ENCODE assay signal across 17 cellular contexts in genomic region chr3:122628567-122628966, GRCh38. TPM values are rescaled to one million over a fixed set of nuclear protein-coding genes. Genes with fewer than 3 reads are reported as not detected.
DNase-seq lines count a peak whose midpoint lies in the region; ATAC-seq, FAIRE-seq and TF ChIP-seq lines count a peak whose summit lies in the region.
"Had no signal": no experiment of that assay in that cellular context is flagged by ENCODE, and none has a peak within 500 bp of the region (broad histone marks: within the 10 kb centered on the region; RNA-seq: fewer than 3 reads in every experiment).

No MANE protein-coding gene starts in this region.

- CTCF ChIA-PET in K562 (lab: Yijun Ruan, JAX; ENCODE audit: low intra/inter-chr PET ratio) = no interaction called here

- no peak overlapping the region for H3K14ac ChIP-seq in trophoblast cell (ENCODE audit: low read length)

- DNase-seq in H54 (ENCODE audit: insufficient read length, low spot score) (no peak), NCI-H2107 (lab: John Stamatoyannopoulos, UW) (peak; percentile 7), K562 (ENCODE audit: extremely low read depth in 1 of 4, low spot score in 3 of 4) (no peak), trophoblast cell (peak; percentile 72 to 82), epidermal melanocyte (ENCODE audit: insufficient read length, low spot score) (no peak), esophagus squamous epithelium (lab: John Stamatoyannopoulos, UW) (no peak)
- DNase-seq: BE2C; GF-D8; hypothalamus; mesendoderm; NCI-H1930; SHP77; stimulated activated CD4-positive, alpha-beta T cell treated with anti-CD3 and anti-CD28 coated beads, Interleukin-4, amount 100 ng/mL, for 4 hours had no signal

- WGBS in K562 (ENCODE audit: insufficient coverage, low coverage, missing lambda C conversion rate) = 2% methylated on average over 3 of the region's 3 CpGs
- WGBS in trophoblast cell (ENCODE audit: extremely low coverage, insufficient coverage, insufficient read length) = no CpG with 5 or more reads among the region's 3 CpGs
- 24 to 42% methylated on average over 3 of the region's 3 CpGs for WGBS in esophagus squamous epithelium, 2 donors

- H3K79me2 ChIP-seq in K562 (ENCODE audit: control insufficient read depth, insufficient read depth, low read length) = no peaks in the 10 kb centered on the region
- no peaks in the 10 kb centered on the region for H3K79me2 ChIP-seq in trophoblast cell (ENCODE audit: control insufficient read depth, insufficient read depth, low read length, poor library complexity)

- in situ Hi-C loops in K562 (cut with MboI) = no loop called here

- no peak for TF ChIP-seq RAD21 in K562 (CRISPR knock-in tag; conservative IDR thresholded peaks at IDR 0.05 in 1 of 2, IDR thresholded peaks at IDR 0.05 in 1 of 2)

- H4K91ac ChIP-seq in trophoblast cell (ENCODE audit: low read depth, low read length) = no peak overlapping the region

- H2AFZ ChIP-seq in K562 (ENCODE audit: low read depth, low read length) (no peak overlapping the region), trophoblast cell (ENCODE audit: insufficient read depth, low read length, poor library complexity) (no peak overlapping the region)

- no peak for TF ChIP-seq EP300 in K562 (IDR thresholded peaks at IDR 0.05; ENCODE audit: low read length)

- TF ChIP-seq CTCF in K562 (IDR thresholded peaks at IDR 0.05 in 2 of 3, conservative IDR thresholded peaks at IDR 0.05 in 1 of 3; ENCODE audit: insufficient read depth in 2 of 3, low read depth in 1 of 3, low read length in 3 of 3) (no peak), esophagus squamous epithelium (IDR thresholded peaks at IDR 0.05) (no peak)

- H4K8ac ChIP-seq in trophoblast cell (ENCODE audit: low read depth, low read length) = no peak overlapping the region

- POLR2A ChIA-PET in K562 (lab: Yijun Ruan, JAX) = interaction anchor here (0.6 to 1.9 kb wide), 2 partner anchors 12 to 30 kb away, joined by 3 to 4 read pairs; no protein-coding TSS in a partner anchor

- H3K4me1 ChIP-seq in K562 (replicated peaks in 1 of 2; ENCODE audit: control insufficient read depth in 2 of 2, insufficient read depth in 2 of 2, low read length in 2 of 2) (no peaks in the 10 kb centered on the region), trophoblast cell (ENCODE audit: control insufficient read depth in 1 of 2, insufficient read depth in 2 of 2, low read length in 2 of 2) (peaks cover 3 to 4% of the 10 kb centered on the region in 2 experiments), esophagus squamous epithelium (no peaks in the 10 kb centered on the region)

- no peak overlapping the region for H3K27ac ChIP-seq in K562 (ENCODE audit: extremely low read depth, low read depth, low read length)
- H3K27ac ChIP-seq in trophoblast cell (ENCODE audit: low read depth, low read length) = no peak overlapping the region
- no peak overlapping the region for H3K27ac ChIP-seq in esophagus squamous epithelium

- ATAC-seq in K562 = no peak
- no peak for ATAC-seq in GM18511 (IDR thresholded peaks at IDR 0.05; ENCODE audit: unreplicated experiment)
- ATAC-seq: natural killer cell treated with Interleukin-12 subunit alpha and Interleukin-12 subunit beta and Interleukin-15 and Interleukin-18, amount 100 ng/mL, for 72 hours had no signal

- H3K4me2 ChIP-seq in K562 (ENCODE audit: insufficient read depth, low read length) = no peak overlapping the region
- no peak overlapping the region for H3K4me2 ChIP-seq in trophoblast cell (ENCODE audit: low read length)

- no peak overlapping the region for H2AK5ac ChIP-seq in trophoblast cell (ENCODE audit: low read length)

- TF ChIP-seq POLR2A in H54 (IDR thresholded peaks at IDR 0.05; ENCODE audit: low read depth, low read length) (no peak), K562 (conservative IDR thresholded peaks at IDR 0.05) (no peak), esophagus squamous epithelium (IDR thresholded peaks at IDR 0.05) (no peak)

- H3K79me1 ChIP-seq in trophoblast cell (ENCODE audit: low read length) = no peaks in the 10 kb centered on the region

- H4K20me1 ChIP-seq in K562 (replicated peaks; ENCODE audit: control insufficient read depth, insufficient read depth, low read length) = no peaks in the 10 kb centered on the region

- H3K9me3 ChIP-seq in K562 (replicated peaks; ENCODE audit: control insufficient read depth, insufficient read depth, low read depth, low read length) (no peaks in the 10 kb centered on the region), trophoblast cell (ENCODE audit: insufficient read depth, low read depth, low read length) (no peaks in the 10 kb centered on the region), esophagus squamous epithelium (no peaks in the 10 kb centered on the region)
- H3K9me3 ChIP-seq: BE2C had no signal

- H3K9me1 ChIP-seq in K562 (ENCODE audit: control insufficient read depth, insufficient read depth, low read length) = no peaks in the 10 kb centered on the region

- H3K9ac ChIP-seq in K562 (ENCODE audit: insufficient read depth in 1 of 2, low read depth in 2 of 2, low read length in 2 of 2) (no peak overlapping the region), trophoblast cell (ENCODE audit: low read length) (no peak overlapping the region)

- H4K12ac ChIP-seq in trophoblast cell (ENCODE audit: low read depth, low read length) = no peak overlapping the region

- no peak overlapping the region for H3K4ac ChIP-seq in trophoblast cell (ENCODE audit: low read depth, low read length)

- H3K27me3 ChIP-seq in K562 (ENCODE audit: control insufficient read depth in 2 of 2, insufficient read depth in 2 of 2, low read length in 2 of 2) = peaks cover 8 to 13% of the 10 kb centered on the region in 2 experiments; a peak in 4 of 5 replicates
- H3K27me3 ChIP-seq in trophoblast cell (ENCODE audit: insufficient read depth, low read length) = no peaks in the 10 kb centered on the region
- no peaks in the 10 kb centered on the region for H3K27me3 ChIP-seq in esophagus squamous epithelium

- no peak overlapping the region for H3K23ac ChIP-seq in trophoblast cell (ENCODE audit: low read length)

- H3K18ac ChIP-seq in trophoblast cell (ENCODE audit: low read length) = no peak overlapping the region

- no peak overlapping the region for H2BK12ac ChIP-seq in trophoblast cell (ENCODE audit: low read length)

- BruUV-seq in K562 (replicated peaks; lab: Mats Ljungman, UMichigan) = no TSS peak

- intact Hi-C loops in K562 (cut with micrococcal nuclease) (no loop called here), esophagus squamous epithelium (cut with DNase I) (no loop called here)

- H3K36me3 ChIP-seq in K562 (ENCODE audit: control insufficient read depth, insufficient read depth, low read length) (no peaks in the 10 kb centered on the region), trophoblast cell (ENCODE audit: control insufficient read depth in 1 of 2, insufficient read depth in 2 of 2, low read length in 2 of 2) (no peaks in the 10 kb centered on the region), esophagus squamous epithelium (no peaks in the 10 kb centered on the region)
- H3K36me3 ChIP-seq: BE2C had no signal

- H2BK120ac ChIP-seq in trophoblast cell (ENCODE audit: insufficient read depth, low read length, poor library complexity) = no peak overlapping the region

- FAIRE-seq in H54 (lab: Jason Lieb, UNC) (peak; percentile 41), K562 (lab: Jason Lieb, UNC) (no peak)

- no peak overlapping the region for H2BK5ac ChIP-seq in trophoblast cell (ENCODE audit: low read depth, low read length, poor library complexity)

- no peak overlapping the region for H3K4me3 ChIP-seq in K562
- no peak overlapping the region for H3K4me3 ChIP-seq in trophoblast cell (ENCODE audit: low read depth, low read length)
- H3K4me3 ChIP-seq in esophagus squamous epithelium = no peak overlapping the region

RNA-seq across cellular contexts. Expression of gene PARP15, which starts 51.1 kb away (rescaled TPM):
- total RNA-seq in K562 (2011; cell fraction: chromatin; rRNA removed; ENCODE audit: low replicate concordance) = 0.51 and 2.6 TPM in 2 replicates
- total RNA-seq in K562 (2011; cell fraction: nucleolus; rRNA removed) = 0.50 and 1.3 TPM in 2 replicates
- 0.99 and 1.8 TPM in 2 replicates for total RNA-seq in K562 (2011; cell fraction: nucleoplasm; rRNA removed)
- total RNA-seq in K562 (2014; rRNA removed) (0.05 and 0.08 TPM in 2 replicates), K562 (2014; rRNA removed; fragmentation: Illumina TruSeq; extraction: Trizol) (0.11 and 0.45 TPM in 2 replicates), K562 (2015; rRNA removed; fragmentation: Illumina TruSeq; extraction: Trizol) (0.19 and 0.40 TPM in 2 replicates), K562 (2021) (0.38 and 0.45 TPM in 2 replicates), esophagus squamous epithelium (1 to 10 TPM in 1 of 4 donors, under 1 TPM in 3; 0.08 to 2.3 (median 0.42) TPM)
- polyA plus RNA-seq in K562 (2011; rRNA removed) (0.22 TPM in 1 of 2 replicates, not detected in the other), K562 (2014; fragmentation: Illumina TruSeq; extraction: Trizol) (0.18 and 0.29 TPM in 2 replicates), K562 (2014; fragmentation: Nextera tagmentation; extraction: Ambion mirVana) (under 1 TPM; 0.08 to 0.10 TPM), K562 (2014; rRNA removed) (0.13 and 0.61 TPM in 2 replicates)
- 0.12 TPM in 1 of 2 replicates, not detected in the other for polyA plus RNA-seq in K562 (2011; cell fraction: cytosol; rRNA removed)
- 0.03 and 0.44 TPM in 2 replicates for polyA plus RNA-seq in K562 (2011; cell fraction: nucleus; rRNA removed)
- 0.30 and 0.42 TPM in 2 replicates for polyA plus RNA-seq in K562 (2012)
- polyA minus RNA-seq in K562 (2011; rRNA and poly(A)+ RNA removed) = 0.12 and 0.14 TPM in 2 replicates
- not detected in 2 replicates for polyA minus RNA-seq in K562 (2011; cell fraction: cytosol; rRNA and poly(A)+ RNA removed)
- 0.13 TPM in 1 of 2 replicates, not detected in the other for polyA minus RNA-seq in K562 (2011; cell fraction: nucleus; rRNA and poly(A)+ RNA removed)
- 0.01 TPM in 1 of 2 replicates, not detected in the other for polyA plus RNA-seq in trophoblast cell (2013)
- total RNA-seq: kidney epithelial cell, NCI-H460 had no signal

RNA-seq across cellular contexts. Expression of gene PARP14, which starts 52.1 kb away (rescaled TPM):
- 16.6 and 61.9 TPM in 2 replicates for total RNA-seq in K562 (2011; cell fraction: chromatin; rRNA removed; ENCODE audit: low replicate concordance)
- 10.3 and 15.1 TPM in 2 replicates for total RNA-seq in K562 (2011; cell fraction: nucleolus; rRNA removed)
- total RNA-seq in K562 (2011; cell fraction: nucleoplasm; rRNA removed) = 25.6 and 31.8 TPM in 2 replicates
- total RNA-seq in K562 (2014; rRNA removed) (9.0 and 9.5 TPM in 2 replicates), K562 (2014; rRNA removed; fragmentation: Illumina TruSeq; extraction: Trizol) (13.1 and 13.7 TPM in 2 replicates), K562 (2015; rRNA removed; fragmentation: Illumina TruSeq; extraction: Trizol) (11.8 and 14.4 TPM in 2 replicates), K562 (2021) (9.7 and 11.9 TPM in 2 replicates), esophagus squamous epithelium (10 to 100 TPM in 3 of 4 donors, 1 to 10 TPM in 1; 9.5 to 34.1 (median 22.9) TPM)
- polyA plus RNA-seq in K562 (2011; rRNA removed) (6.7 and 12.8 TPM in 2 replicates), K562 (2014; fragmentation: Illumina TruSeq; extraction: Trizol) (6.9 and 8.6 TPM in 2 replicates), K562 (2014; fragmentation: Nextera tagmentation; extraction: Ambion mirVana) (1 to 10 TPM; 3.1 to 6.2 TPM), K562 (2014; rRNA removed) (7.7 and 9.2 TPM in 2 replicates)
- 4.5 and 4.6 TPM in 2 replicates for polyA plus RNA-seq in K562 (2011; cell fraction: cytosol; rRNA removed)
- 8.2 and 12.9 TPM in 2 replicates for polyA plus RNA-seq in K562 (2011; cell fraction: nucleus; rRNA removed)
- 5.1 and 7.4 TPM in 2 replicates for polyA plus RNA-seq in K562 (2012)
- polyA minus RNA-seq in K562 (2011; rRNA and poly(A)+ RNA removed) = 16.7 and 27.7 TPM in 2 replicates
- 6.1 and 9.5 TPM in 2 replicates for polyA minus RNA-seq in K562 (2011; cell fraction: cytosol; rRNA and poly(A)+ RNA removed)
- 16.8 and 18.7 TPM in 2 replicates for polyA minus RNA-seq in K562 (2011; cell fraction: nucleus; rRNA and poly(A)+ RNA removed)
- 3.0 and 3.7 TPM in 2 replicates for polyA plus RNA-seq in trophoblast cell (2013)

Comparison
In these comparisons a context has a peak if more than half of its experiments do, and no peak if none do; other contexts are left out.
1. DNase-seq: peak in NCI-H2107 (single experiment) and trophoblast cell (2 of 2); none in H54 (single experiment), K562 (0 of 4), epidermal melanocyte (single experiment) and esophagus squamous epithelium (single experiment).